ENCODE assay signal across 8 cellular contexts in genomic region chr1:21022279-21023040, GRCh38.
DNase-seq lines count a peak whose midpoint lies in the region; ATAC-seq, FAIRE-seq and TF ChIP-seq lines count a peak whose summit lies in the region.

No MANE protein-coding gene starts in this region.

- peak; percentile 72 for DNase-seq in activated CD8-positive, alpha-beta memory T cell treated with anti-CD3 and anti-CD28 coated beads, Interleukin-2, amount 10 ng/mL, durations not matched to agents 7 days and 5 days
- no peak for DNase-seq in activated CD8-positive, alpha-beta memory T cell treated with anti-CD3 and anti-CD28 coated beads, Interleukin-2, amount 50 U/mL, for 4 hours
- DNase-seq in PC-9 = peak; percentile 56 to 95
- peak; percentile 61 to 93 (median 78) for DNase-seq in body of pancreas
- peak; percentile 23 for DNase-seq in stimulated activated CD4-positive, alpha-beta T cell treated with anti-CD3 and anti-CD28 coated beads, Interleukin-2, amount 100 ng/mL, for 4 hours (ENCODE audit: low read depth)

- H3K9me3 Mint-ChIP-seq in activated CD8-positive, alpha-beta memory T cell treated with anti-CD3 and anti-CD28 coated beads, Interleukin-2, amount 10 ng/mL, durations not matched to agents 7 days and 5 days (ENCODE audit: low read depth) = no peaks in the 10 kb centered on the region

- intact Hi-C loops in PC-9 (cut with micrococcal nuclease; ENCODE audit: unreplicated experiment) (no loop called here), body of pancreas (cut with DNase I) (no loop called here)

- peak overlapping the region; percentile 64 for H3K4me3 Mint-ChIP-seq in activated CD8-positive, alpha-beta memory T cell treated with anti-CD3 and anti-CD28 coated beads, Interleukin-2, amount 10 ng/mL, durations not matched to agents 7 days and 5 days

- H2AFZ ChIP-seq in PC-9 = no peak overlapping the region

- peak; percentile 98 for ATAC-seq in activated CD8-positive, alpha-beta memory T cell treated with anti-CD3 and anti-CD28 coated beads, Interleukin-2, amount 10 ng/mL, durations not matched to agents 7 days and 5 days
- ATAC-seq in GM21825 (IDR thresholded peaks at IDR 0.05; ENCODE audit: unreplicated experiment) = peak; percentile 93
- ATAC-seq in body of pancreas = peak; percentile 100

- FAIRE-seq in islet of Langerhans (lab: Jason Lieb, UNC) = peak; percentile 100

- peaks cover 23% of the 10 kb centered on the region for H3K4me1 Mint-ChIP-seq in activated CD8-positive, alpha-beta memory T cell treated with anti-CD3 and anti-CD28 coated beads, Interleukin-2, amount 10 ng/mL, durations not matched to agents 7 days and 5 days

- no peak for TF ChIP-seq CTCF in PC-9 (conservative IDR thresholded peaks at IDR 0.05)
- TF ChIP-seq CTCF in body of pancreas (IDR thresholded peaks at IDR 0.05) = no peak

- H3K27me3 ChIP-seq in PC-9 (ENCODE audit: insufficient read depth, low read depth) = no peaks in the 10 kb centered on the region
- H3K27me3 ChIP-seq in body of pancreas = no peaks in the 10 kb centered on the region

- peak overlapping the region; percentile 41; the same call in 1 of the 2 replicates for H3K4me3 ChIP-seq in PC-9
- H3K4me3 ChIP-seq in body of pancreas = no peak overlapping the region

- H3K27ac ChIP-seq in KOPT-K1 (ENCODE audit: low read depth, low read length, poor library complexity, severe bottlenecking) (peak overlapping the region; percentile 63), PC-9 (peak overlapping the region; percentile 99), body of pancreas (peak overlapping the region; percentile 84 to 91 (median 89))

- no peaks in the 10 kb centered on the region for H3K9me2 ChIP-seq in PC-9 (ENCODE audit: insufficient read depth)

- peaks cover 50% of the 10 kb centered on the region for H3K79me2 ChIP-seq in PC-9 (ENCODE audit: low read depth)

- BruUV-seq in PC-9 (replicated peaks; lab: Mats Ljungman, UMichigan) = TSS peak; percentile 99

- TF ChIP-seq POLR2A in body of pancreas (IDR thresholded peaks at IDR 0.05) = peak in 2 of 3 donors; percentile 42 to 57

- H3K27ac Mint-ChIP-seq in activated CD8-positive, alpha-beta memory T cell treated with anti-CD3 and anti-CD28 coated beads, Interleukin-2, amount 10 ng/mL, durations not matched to agents 7 days and 5 days = peak overlapping the region; percentile 91

- peaks cover 17% of the 10 kb centered on the region for H3K36me3 Mint-ChIP-seq in activated CD8-positive, alpha-beta memory T cell treated with anti-CD3 and anti-CD28 coated beads, Interleukin-2, amount 10 ng/mL, durations not matched to agents 7 days and 5 days

- CTCF ChIA-PET in activated CD8-positive, alpha-beta memory T cell treated with anti-CD3 and anti-CD28 coated beads, Interleukin-2, amount 10 ng/mL, durations not matched to agents 7 days and 5 days (lab: Charles Lee) = interaction anchor here (1.8 kb wide), 1 partner anchor 35 kb away, joined by 4 read pairs; no protein-coding TSS in a partner anchor
- CTCF ChIA-PET in PC-9 (lab: Charles Lee) = no interaction called here

- no peaks in the 10 kb centered on the region for H3K36me3 ChIP-seq in KOPT-K1 (ENCODE audit: insufficient read depth, low read length)
- H3K36me3 ChIP-seq in PC-9 (ENCODE audit: low read depth) = no peaks in the 10 kb centered on the region
- H3K36me3 ChIP-seq in body of pancreas (replicated peaks in 1 of 2; ENCODE audit: insufficient read depth in 1 of 2, low read depth in 2 of 2) = no peaks in the 10 kb centered on the region

- H3K4me1 ChIP-seq in PC-9 (replicated peaks; ENCODE audit: insufficient read depth) (peaks cover 19% of the 10 kb centered on the region), body of pancreas (peaks cover 17% of the 10 kb centered on the region)

- H4K20me1 ChIP-seq in PC-9 (ENCODE audit: insufficient read depth) = no peaks in the 10 kb centered on the region

- POLR2A ChIA-PET in PC-9 (lab: Charles Lee; ENCODE audit: unreplicated experiment) = interaction anchor here (0.6 kb wide), 1 partner anchor 17 kb away, joined by 10 read pairs; no protein-coding TSS in a partner anchor

- H3K9me3 ChIP-seq in KOPT-K1 (ENCODE audit: insufficient read depth, low read length, poor library complexity, severe bottlenecking) (no peaks in the 10 kb centered on the region), PC-9 (ENCODE audit: insufficient read depth, low read depth) (no peaks in the 10 kb centered on the region), body of pancreas (no peaks in the 10 kb centered on the region)

- WGBS in body of pancreas, 2 donors = 32 to 35% methylated on average over 6 of the region's 6 CpGs

- H3K27me3 Mint-ChIP-seq in activated CD8-positive, alpha-beta memory T cell treated with anti-CD3 and anti-CD28 coated beads, Interleukin-2, amount 10 ng/mL, durations not matched to agents 7 days and 5 days = no peaks in the 10 kb centered on the region

- peaks cover 16% of the 10 kb centered on the region; the same call in 1 of the 2 replicates for H3F3A ChIP-seq in PC-9 (ENCODE audit: insufficient read depth, low read depth)

- H3K4me2 ChIP-seq in PC-9 = peak overlapping the region; percentile 76
